In the genomic region with DNA sequence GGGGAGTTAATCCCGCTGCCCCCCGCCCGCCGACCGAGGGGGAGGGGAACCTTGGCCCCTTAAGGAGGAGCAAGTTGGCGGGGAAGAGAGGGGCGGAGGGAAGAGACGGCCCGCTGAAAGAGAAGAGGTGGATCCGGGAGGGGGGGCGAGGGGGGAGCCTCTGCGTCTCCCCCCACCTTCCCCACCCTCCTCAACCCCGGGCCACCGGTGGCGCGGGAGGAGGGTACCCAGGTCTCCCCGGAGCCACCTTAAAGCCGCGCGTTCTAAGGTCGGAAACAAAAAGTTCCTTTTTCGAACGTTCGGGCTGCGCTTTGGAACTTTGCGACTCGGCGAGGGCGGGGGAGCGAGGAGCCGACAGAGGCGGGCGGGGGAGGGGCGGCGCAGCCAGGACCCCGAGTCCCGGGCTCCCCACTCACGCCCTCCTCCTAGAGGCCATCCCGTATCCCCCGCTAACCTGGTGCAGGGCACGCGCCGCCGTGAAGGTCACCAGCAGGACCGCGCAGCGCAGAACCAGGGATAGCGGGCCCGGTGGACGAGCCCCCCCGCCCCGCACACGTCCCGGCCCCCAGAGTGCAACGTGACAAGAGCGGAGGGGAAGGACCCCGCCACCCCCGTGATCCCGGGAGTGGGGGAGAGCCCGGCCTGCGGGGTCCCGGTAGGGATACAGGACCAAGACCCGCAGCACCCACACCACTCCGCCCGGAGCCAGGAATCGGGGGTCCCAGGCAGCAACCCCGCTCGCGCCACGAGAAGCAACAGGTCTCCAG, we compare ENCODE assay signal across 8 cellular contexts. TPM values are rescaled to one million over a fixed set of nuclear protein-coding genes. Genes with fewer than 3 reads are reported as not detected.
A peak's percentile ranks its signal among the peaks of the same experiment; 100 is the strongest.
DNase-seq lines count a peak whose midpoint lies in the region; ATAC-seq and TF ChIP-seq lines count a peak whose summit lies in the region.

No MANE protein-coding gene starts in this region.

- peaks cover 39% of the 10 kb centered on the region for H3K4me1 ChIP-seq in A673 (ENCODE audit: insufficient read depth, low read length, poor library complexity, severe bottlenecking)

- no peak for TF ChIP-seq CTCF in A673 (conservative IDR thresholded peaks at IDR 0.05; ENCODE audit: low read depth, low read length)

- H3K27ac ChIP-seq in A673 (ENCODE audit: low read depth, low read length, poor library complexity, severe bottlenecking): peak overlapping the region; percentile 95

- H3K27me3 ChIP-seq in A673 (replicated peaks; ENCODE audit: insufficient read depth, low read depth, low read length, poor library complexity) (no peaks in the 10 kb centered on the region), MG63 (no peaks in the 10 kb centered on the region)

- H3K36me3 ChIP-seq in A673 (ENCODE audit: insufficient read depth, low read length, poor library complexity, severe bottlenecking) (peaks cover 13% of the 10 kb centered on the region), MG63 (peaks cover 42% of the 10 kb centered on the region)

- DNase-seq in A673 (ENCODE audit: low spot score) (peak; percentile 86), MG63 (peak; percentile 78), kidney tubule cell (ENCODE audit: low spot score) (peak; percentile 64), HuH-7 (ENCODE audit: low spot score) (no peak)
- peak; percentile 67 for DNase-seq in activated CD4-positive, CD25-positive, alpha-beta regulatory T cell treated with anti-CD3 and anti-CD28 coated beads, Interleukin-2, amount 50 U/mL, for 16 hours (ENCODE audit: low read depth, low spot score)
- DNase-seq in central memory CD4-positive, alpha-beta T cell: peak; percentile 79
- peak; percentile 70 to 75 for DNase-seq in stimulated activated CD4-positive, alpha-beta T cell treated with anti-CD3 and anti-CD28 coated beads, Interleukin-1b, Interleukin-23, amount 100 ng/mL, for 4 hours (ENCODE audit: low read depth in 2 of 2)

- CTCF ChIA-PET in A673 (lab: Charles Lee): no interaction called here

- intact Hi-C loops in A673 (cut with micrococcal nuclease; ENCODE audit: unreplicated experiment): loop anchor here (2.0 kb wide), 1 partner anchor 15 kb away; the partner anchor contains the start of gene CIC

- BruUV-seq in A673 (replicated peaks; lab: Mats Ljungman, UMichigan): TSS peak; percentile 40

- ATAC-seq in GM18867 (IDR thresholded peaks at IDR 0.05; ENCODE audit: unreplicated experiment): peak; percentile 32

- H3K4me3 ChIP-seq in A673 (ENCODE audit: low read depth, low read length, poor library complexity, severe bottlenecking): peak overlapping the region; percentile 91
- peak overlapping the region; percentile 100 for H3K4me3 ChIP-seq in MG63

- POLR2A ChIA-PET in A673 (lab: Charles Lee; ENCODE audit: low non-redundant PET): no interaction called here

- H3K9me3 ChIP-seq in A673 (ENCODE audit: low read depth, low read length, poor library complexity, severe bottlenecking): no peaks in the 10 kb centered on the region
- no peaks in the 10 kb centered on the region for H3K9me3 ChIP-seq in MG63

RNA-seq across cellular contexts. Expression of gene ERF, which starts 0.7 kb away (rescaled TPM):
- 149 and 164 TPM in 2 replicates for total RNA-seq in A673 (2021)
- total RNA-seq in MG63 (2014; rRNA removed; shearing (Covaris generic); ENCODE audit: low replicate concordance): 78.3 and 168 TPM in 2 replicates

RNA-seq across cellular contexts. Expression of gene GSK3A, which starts 11.9 kb away (rescaled TPM):
- 67.8 and 70.1 TPM in 2 replicates for total RNA-seq in A673 (2021)
- 24.1 and 27.3 TPM in 2 replicates for total RNA-seq in MG63 (2014; rRNA removed; shearing (Covaris generic); ENCODE audit: low replicate concordance)

RNA-seq across cellular contexts. Expression of gene CIC, which starts 14.8 kb away (rescaled TPM):
- total RNA-seq in A673 (2021): 75.8 and 80.3 TPM in 2 replicates
- total RNA-seq in MG63 (2014; rRNA removed; shearing (Covaris generic); ENCODE audit: low replicate concordance): 5.9 and 15.8 TPM in 2 replicates

RNA-seq across cellular contexts. Expression of gene ZNF526, which starts 34.2 kb away (rescaled TPM):
- 17.4 and 21.3 TPM in 2 replicates for total RNA-seq in A673 (2021)
- 8.5 and 12.8 TPM in 2 replicates for total RNA-seq in MG63 (2014; rRNA removed; shearing (Covaris generic); ENCODE audit: low replicate concordance)

RNA-seq across cellular contexts. Expression of gene DEDD2, which starts 36.8 kb away (rescaled TPM):
- total RNA-seq in A673 (2021): 32.1 and 35.2 TPM in 2 replicates
- total RNA-seq in MG63 (2014; rRNA removed; shearing (Covaris generic); ENCODE audit: low replicate concordance): 26.3 and 42.9 TPM in 2 replicates
